ENCODE assay signal across 20 cellular contexts in the genomic region with DNA sequence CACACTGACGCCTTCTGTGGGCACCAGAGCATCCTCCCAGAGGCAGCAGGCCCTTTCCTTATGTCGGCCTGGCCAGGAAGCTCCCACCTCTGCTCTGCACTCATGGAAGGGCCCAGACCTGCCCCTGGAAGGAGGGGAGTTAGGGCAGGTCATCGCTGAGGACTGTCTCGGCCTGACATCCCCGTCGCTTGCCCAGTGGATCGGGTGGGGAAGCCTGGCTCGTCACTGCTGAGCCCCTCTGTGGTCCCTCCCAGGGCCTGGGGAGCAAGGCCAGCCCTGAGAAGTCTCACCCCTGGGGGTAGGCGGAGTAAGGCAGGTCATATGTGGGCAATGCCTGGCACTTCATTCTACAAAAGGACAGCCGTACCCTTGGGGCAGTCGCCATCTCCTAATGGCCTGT.
DNase-seq lines count a peak whose midpoint lies in the region; ATAC-seq, FAIRE-seq and TF ChIP-seq lines count a peak whose summit lies in the region.
"Had no signal": no experiment of that assay in that cellular context is flagged by ENCODE, and none has a peak within 500 bp of the region (broad histone marks: within the 10 kb centered on the region; RNA-seq: fewer than 3 reads in every experiment).

No MANE protein-coding gene starts in this region.

- CTCF ChIA-PET in RWPE1 (lab: Yijun Ruan, JAX): no interaction called here

- H3K4me1 Mint-ChIP-seq in stimulated activated memory B cell treated with anti-CD40 and anti-IgM and Interleukin-4, amounts not matched to agents 10 μg/mL and 1 μg/mL and 100 μg/mL, for 72 hours: no peaks in the 10 kb centered on the region
- H3K4me1 Mint-ChIP-seq: CD14-positive monocyte; CD4-positive, alpha-beta memory T cell; IgD-negative memory B cell had no signal

- H3K4me1 ChIP-seq in heart left ventricle: peaks cover 0 to 34% (median 7%) of the 10 kb centered on the region in 12 donors

- peak overlapping the region in 7 of 12 donors; percentile 33 to 76 (median 60) for H3K27ac ChIP-seq in heart left ventricle
- H3K27ac ChIP-seq in RWPE1: peak overlapping the region; percentile 87; the same call in 1 of the 2 replicates
- H3K27ac ChIP-seq: 22Rv1, A549, HL-60 had no signal

- POLR2A ChIA-PET in RWPE1 (lab: Yijun Ruan, JAX; ENCODE audit: low non-redundant PET): no interaction called here

- H3K36me3 Mint-ChIP-seq in stimulated activated memory B cell treated with anti-CD40 and anti-IgM and Interleukin-4, amounts not matched to agents 10 μg/mL and 1 μg/mL and 100 μg/mL, for 72 hours: no peaks in the 10 kb centered on the region
- H3K36me3 Mint-ChIP-seq: CD14-positive monocyte; CD4-positive, alpha-beta memory T cell; IgD-negative memory B cell had no signal

- H3K27me3 ChIP-seq in heart left ventricle: no peaks in the 10 kb centered on the region

- H3K4me3 ChIP-seq in heart left ventricle: no peak overlapping the region
- H3K4me3 ChIP-seq: A549 had no signal

- no peak overlapping the region for H3K27ac Mint-ChIP-seq in stimulated activated memory B cell treated with anti-CD40 and anti-IgM and Interleukin-4, amounts not matched to agents 10 μg/mL and 1 μg/mL and 100 μg/mL, for 72 hours
- H3K27ac Mint-ChIP-seq: CD14-positive monocyte; CD4-positive, alpha-beta memory T cell; H9; IgD-negative memory B cell had no signal

- ATAC-seq in heart left ventricle: no peak
- ATAC-seq in left cardiac atrium: no peak
- ATAC-seq in left lobe of liver: peak; percentile 3
- ATAC-seq in stimulated activated memory B cell treated with anti-CD40 and anti-IgM and Interleukin-4, amounts not matched to agents 10 μg/mL and 1 μg/mL and 100 μg/mL, for 72 hours: peak; percentile 10
- ATAC-seq in stimulated activated naive CD8-positive, alpha-beta T cell treated with anti-CD3 and anti-CD28 coated beads, Interleukin-15, Interleukin-2, amounts not matched to agents 100 U/mL and 50 U/mL, for 24 hours: no peak
- ATAC-seq: A549 had no signal

- intact Hi-C loops in heart left ventricle (cut with DNase I): loop anchor here in 3 of 10 donors (5.0 kb wide), 2 partner anchors 144 to 219 kb away; no protein-coding TSS in a partner anchor
- intact Hi-C loops in left cardiac atrium (cut with DNase I): no loop called here

- no peaks in the 10 kb centered on the region for H3K36me3 ChIP-seq in heart left ventricle

- peaks cover 44% of the 10 kb centered on the region for H3K27me3 Mint-ChIP-seq in stimulated activated memory B cell treated with anti-CD40 and anti-IgM and Interleukin-4, amounts not matched to agents 10 μg/mL and 1 μg/mL and 100 μg/mL, for 72 hours

- 93 to 95% (median 94%) methylated on average over 10 to 11 of the region's 11 CpGs for WGBS in heart left ventricle, 4 donors

- no peak overlapping the region for H3K4me3 Mint-ChIP-seq in stimulated activated memory B cell treated with anti-CD40 and anti-IgM and Interleukin-4, amounts not matched to agents 10 μg/mL and 1 μg/mL and 100 μg/mL, for 72 hours
- H3K4me3 Mint-ChIP-seq: CD14-positive monocyte; CD4-positive, alpha-beta memory T cell; H9; IgD-negative memory B cell had no signal

- H3K9me3 ChIP-seq in heart left ventricle: no peaks in the 10 kb centered on the region
- H3K9me3 ChIP-seq: A549 had no signal

- FAIRE-seq in GM12891 (lab: Jason Lieb, UNC): no peak
- FAIRE-seq: A549, H1 had no signal

- no peak for TF ChIP-seq POLR2A in heart left ventricle (IDR thresholded peaks at IDR 0.05)
- TF ChIP-seq POLR2A in GM12891 (IDR thresholded peaks at IDR 0.05; ENCODE audit: low read depth, low read length): no peak

- DNase-seq in heart left ventricle (no peak), left cardiac atrium (no peak), RWPE1 (ENCODE audit: low spot score) (no peak), left lobe of liver (ENCODE audit: low spot score) (peak; percentile 38), C1 segment of cervical spinal cord (lab: John Stamatoyannopoulos, UW) (no peak), GM12891 (ENCODE audit: insufficient read length, low spot score) (no peak)
- no peak for DNase-seq in stimulated activated naive CD8-positive, alpha-beta T cell treated with anti-CD3 and anti-CD28 coated beads, Interleukin-15, Interleukin-2, amounts not matched to agents 100 U/mL and 50 U/mL, for 24 hours
- DNase-seq: AML-193; CD4-positive, alpha-beta memory T cell; DMS153; DMS79; GF-D8; H9 had no signal

- TF ChIP-seq CTCF in heart left ventricle (IDR thresholded peaks at IDR 0.05): no peak
- TF ChIP-seq CTCF in RWPE1 (conservative IDR thresholded peaks at IDR 0.05; ENCODE audit: low read depth): no peak

- no peaks in the 10 kb centered on the region for H3K9me3 Mint-ChIP-seq in stimulated activated memory B cell treated with anti-CD40 and anti-IgM and Interleukin-4, amounts not matched to agents 10 μg/mL and 1 μg/mL and 100 μg/mL, for 72 hours

TF ChIP-seq in GM12891, 5 proteins besides CTCF, POLR2A, EP300 and RAD21:
- TF ChIP-seq PAX5 (IDR thresholded peaks at IDR 0.05; ENCODE audit: insufficient read depth, low read length, severe bottlenecking) (no peak), POU2F2 (IDR thresholded peaks at IDR 0.05; ENCODE audit: low read depth, low read length) (no peak), SPI1 (IDR thresholded peaks at IDR 0.05; ENCODE audit: low read depth, low read length) (no peak), TAF1 (IDR thresholded peaks at IDR 0.05; ENCODE audit: low read depth, low read length) (no peak), POLR2AphosphoS5 (IDR thresholded peaks at IDR 0.05; ENCODE audit: low read depth, low read length) (no peak)

Comparison
In these comparisons a context has a peak if more than half of its experiments do, and no peak if none do; other contexts are left out.
1. ATAC-seq: peak in left lobe of liver (single experiment) and stimulated activated memory B cell treated with anti-CD40 and anti-IgM and Interleukin-4, amounts not matched to agents 10 μg/mL and 1 μg/mL and 100 μg/mL, for 72 hours (single experiment); none in heart left ventricle (0 of 4), left cardiac atrium (0 of 2) and stimulated activated naive CD8-positive, alpha-beta T cell treated with anti-CD3 and anti-CD28 coated beads, Interleukin-15, Interleukin-2, amounts not matched to agents 100 U/mL and 50 U/mL, for 24 hours (single experiment).